ENCODE assay signal across 1 cellular context in genomic region chr3:32340039-32340438, GRCh38.
A peak's percentile ranks its signal among the peaks of the same experiment; 100 is the strongest.
TF ChIP-seq lines count a peak whose summit lies in the region.

No MANE protein-coding gene starts in this region.

TF ChIP-seq in HepG2, 621 proteins besides CTCF, POLR2A, EP300 and RAD21 (continued from another document):
- TF ChIP-seq HDAC2 (CRISPR knock-in tag; IDR thresholded peaks at IDR 0.05) (0 out of 2 replicates have a peak, but pooled peaks have one; percentile 36), ZNF331 (CRISPR knock-in tag; IDR thresholded peaks at IDR 0.05) (0 out of 2 replicates have a peak, but pooled peaks have one; percentile 15), ZFAT (CRISPR knock-in tag; conservative IDR thresholded peaks at IDR 0.05) (no peak), ZBTB42 (CRISPR knock-in tag; IDR thresholded peaks at IDR 0.05) (no peak), CBX1 (IDR thresholded peaks at IDR 0.05; ENCODE audit: low read depth) (no peak), RCOR2 (CRISPR knock-in tag; IDR thresholded peaks at IDR 0.05) (peak; percentile 46; the same call in 1 of the 2 replicates), ZNF441 (CRISPR knock-in tag; IDR thresholded peaks at IDR 0.05; ENCODE audit: borderline replicate concordance) (no peak), XRCC5 (optimal IDR thresholded peaks at IDR 0.05; ENCODE audit: low read length) (peak; percentile 27), RXRB (CRISPR knock-in tag; IDR thresholded peaks at IDR 0.05; ENCODE audit: borderline replicate concordance) (peak; percentile 31; the same call in 1 of the 2 replicates), HMGXB4 (CRISPR knock-in tag; IDR thresholded peaks at IDR 0.05; ENCODE audit: borderline replicate concordance in 1 of 2, low read depth in 1 of 2) (0 out of 4 replicates have a peak, but pooled peaks of 1 of the 2 experiments have one; percentile 33), REPIN1 (CRISPR knock-in tag; IDR thresholded peaks at IDR 0.05; ENCODE audit: borderline replicate concordance, low read depth) (no peak), SAFB2 (CRISPR knock-in tag; IDR thresholded peaks at IDR 0.05; ENCODE audit: borderline replicate concordance, low read depth) (no peak), HNF1B (CRISPR knock-in tag; IDR thresholded peaks at IDR 0.05) (peak; percentile 22; the same call in 1 of the 2 replicates), TEAD3 (CRISPR knock-in tag; optimal IDR thresholded peaks at IDR 0.05; ENCODE audit: borderline replicate concordance) (peak; percentile 31), MEIS2 (CRISPR knock-in tag; IDR thresholded peaks at IDR 0.05) (no peak), SAP130 (CRISPR knock-in tag; IDR thresholded peaks at IDR 0.05; ENCODE audit: low read depth) (peak; percentile 19; the same call in 1 of the 2 replicates), ELF4 (CRISPR knock-in tag; IDR thresholded peaks at IDR 0.05; ENCODE audit: borderline replicate concordance) (no peak), KLF11 (CRISPR knock-in tag; IDR thresholded peaks at IDR 0.05) (0 out of 2 replicates have a peak, but pooled peaks have one; percentile 18), PATZ1 (CRISPR knock-in tag; IDR thresholded peaks at IDR 0.05) (no peak), ZNF343 (CRISPR knock-in tag; IDR thresholded peaks at IDR 0.05) (no peak), STAG1 (CRISPR knock-in tag; IDR thresholded peaks at IDR 0.05) (peak; percentile 94), KMT2B (CRISPR knock-in tag; IDR thresholded peaks at IDR 0.05) (0 out of 2 replicates have a peak, but pooled peaks have one; percentile 19), SOX6 (IDR thresholded peaks at IDR 0.05) (no peak), SOX6 (CRISPR knock-in tag; IDR thresholded peaks at IDR 0.05) (0 out of 2 replicates have a peak, but pooled peaks have one; percentile 24), DNMT3B (CRISPR knock-in tag; conservative IDR thresholded peaks at IDR 0.05) (no peak), TSC22D2 (CRISPR knock-in tag; IDR thresholded peaks at IDR 0.05; ENCODE audit: borderline replicate concordance) (peak; percentile 31; the same call in 1 of the 2 replicates), ZNF207 (IDR thresholded peaks at IDR 0.05; ENCODE audit: borderline replicate concordance) (no peak), TCF7L2 (IDR thresholded peaks at IDR 0.05; ENCODE audit: low read depth, low read length) (no peak), MED1 (CRISPR knock-in tag; IDR thresholded peaks at IDR 0.05) (0 out of 2 replicates have a peak, but pooled peaks have one; percentile 19), ZFYVE20 (CRISPR knock-in tag; IDR thresholded peaks at IDR 0.05; ENCODE audit: borderline replicate concordance, low read depth) (no peak)
